Comparison of ENCODE assay signal across 28 cellular contexts in genomic region chr12:49487605-49488004, GRCh38. TPM values are rescaled to one million over a fixed set of nuclear protein-coding genes. Genes with fewer than 3 reads are reported as not detected.
DNase-seq lines count a peak whose midpoint lies in the region; ATAC-seq lines count a peak whose summit lies in the region.
"Had no signal": no experiment of that assay in that cellular context is flagged by ENCODE, and none has a peak within 500 bp of the region (broad histone marks: within the 10 kb centered on the region; RNA-seq: fewer than 3 reads in every experiment).

No MANE protein-coding gene starts in this region.

- no peaks in the 10 kb centered on the region for H3K27me3 ChIP-seq in BLaER1 treated with 17β-estradiol and CSF1 and Interleukin-3, amounts not matched to agents 10 nM and 100 nM
- no peaks in the 10 kb centered on the region for H3K27me3 ChIP-seq in SJSA1 (replicated peaks)
- H3K27me3 ChIP-seq: BE2C, dorsolateral prefrontal cortex, neutrophil, sigmoid colon, stomach had no signal

- H3K27me3 Mint-ChIP-seq in immature natural killer cell (ENCODE audit: low read depth in 3 of 3), result no peaks in the 10 kb centered on the region
- no peaks in the 10 kb centered on the region for H3K27me3 Mint-ChIP-seq in effector memory CD8-positive, alpha-beta T cell
- H3K27me3 Mint-ChIP-seq: activated CD4-positive, alpha-beta memory T cell treated with anti-CD3 and anti-CD28 coated beads, Interleukin-2, amount 10 ng/mL, durations not matched to agents 7 days and 5 days; progenitor cell of endocrine pancreas; type B pancreatic cell had no signal

- H3K4me3 ChIP-seq in BLaER1 treated with 17β-estradiol and CSF1 and Interleukin-3, amounts not matched to agents 10 nM and 100 nM, result no peak overlapping the region
- H3K4me3 ChIP-seq in Jurkat, Clone E6-1 (ENCODE audit: low read length), result no peak overlapping the region
- no peak overlapping the region for H3K4me3 ChIP-seq in SJSA1
- H3K4me3 ChIP-seq: A549, dorsolateral prefrontal cortex, K562, sigmoid colon, stomach had no signal

- H3K36me3 ChIP-seq in BLaER1 treated with 17β-estradiol and CSF1 and Interleukin-3, amounts not matched to agents 10 nM and 100 nM, result peaks cover 49 to 81% (median 67%) of the 10 kb centered on the region in 11 experiments
- peaks cover 38% of the 10 kb centered on the region for H3K36me3 ChIP-seq in SJSA1
- H3K36me3 ChIP-seq: neutrophil had no signal

- H3K9ac ChIP-seq in BLaER1 treated with 17β-estradiol and CSF1 and Interleukin-3, amounts not matched to agents 10 nM and 100 nM, result no peak overlapping the region

- H3K36me3 Mint-ChIP-seq in immature natural killer cell, result peaks cover 3 to 7% (median 5%) of the 10 kb centered on the region in 3 donors
- H3K36me3 Mint-ChIP-seq in effector memory CD8-positive, alpha-beta T cell (ENCODE audit: insufficient read depth), result peaks cover 12% of the 10 kb centered on the region
- H3K36me3 Mint-ChIP-seq: activated naive CD4-positive, alpha-beta T cell treated with anti-CD3 and anti-CD28 coated beads, Interleukin-2, amount 50 U/mL, for 72 hours; type B pancreatic cell had no signal

- peaks cover 8 to 20% (median 11%) of the 10 kb centered on the region in 10 experiments for H3K4me1 ChIP-seq in BLaER1 treated with 17β-estradiol and CSF1 and Interleukin-3, amounts not matched to agents 10 nM and 100 nM
- H3K4me1 ChIP-seq in SJSA1 (replicated peaks), result peaks cover 60% of the 10 kb centered on the region
- H3K4me1 ChIP-seq: BE2C had no signal

- H3K4me1 Mint-ChIP-seq in immature natural killer cell, result no peaks in the 10 kb centered on the region
- peaks cover 0 to 2% of the 10 kb centered on the region in 2 donors for H3K4me1 Mint-ChIP-seq in effector memory CD8-positive, alpha-beta T cell (ENCODE audit: low read depth in 2 of 2)

- no peaks in the 10 kb centered on the region for H3K9me3 ChIP-seq in BLaER1 treated with 17β-estradiol and CSF1 and Interleukin-3, amounts not matched to agents 10 nM and 100 nM (replicated peaks in 1 of 11)
- H3K9me3 ChIP-seq in SJSA1 (replicated peaks), result no peaks in the 10 kb centered on the region
- H3K9me3 ChIP-seq: A549, BE2C, neutrophil, sigmoid colon, stomach had no signal

- no peaks in the 10 kb centered on the region for H3K9me3 Mint-ChIP-seq in immature natural killer cell
- no peaks in the 10 kb centered on the region for H3K9me3 Mint-ChIP-seq in effector memory CD8-positive, alpha-beta T cell
- H3K9me3 Mint-ChIP-seq: activated CD4-positive, alpha-beta memory T cell treated with anti-CD3 and anti-CD28 coated beads, Interleukin-2, amount 10 ng/mL, durations not matched to agents 7 days and 5 days; activated naive CD4-positive, alpha-beta T cell treated with anti-CD3 and anti-CD28 coated beads, Interleukin-2, amount 50 U/mL, for 72 hours; activated T-helper 2 cell treated with anti-CD3 and anti-CD28 coated beads, Interferon-gamma antibody, Interleukin-2, Interleukin-4, amounts not matched to agents 10 μg/mL and 5 μg/mL and 100 μg/mL, durations not matched to agents 14 hours and 24 hours and 36 hours; type B pancreatic cell had no signal

- no peak overlapping the region for H3K27ac ChIP-seq in BLaER1 treated with 17β-estradiol and CSF1 and Interleukin-3, amounts not matched to agents 10 nM and 100 nM
- H3K27ac ChIP-seq in SJSA1, result peak overlapping the region; percentile 83
- H3K27ac ChIP-seq: A549, dorsolateral prefrontal cortex, neutrophil, sigmoid colon, stomach had no signal

- H3K4me2 ChIP-seq in BLaER1 treated with 17β-estradiol and CSF1 and Interleukin-3, amounts not matched to agents 10 nM and 100 nM, result peak overlapping the region in 10 of 11 experiments; percentile 23 to 65 (median 54); a peak in 19 of 22 replicates
- H3K4me2 ChIP-seq: A549 had no signal

- no peak overlapping the region for H3K27ac Mint-ChIP-seq in immature natural killer cell
- H3K27ac Mint-ChIP-seq in effector memory CD8-positive, alpha-beta T cell, result no peak overlapping the region
- H3K27ac Mint-ChIP-seq: activated CD4-positive, alpha-beta memory T cell treated with anti-CD3 and anti-CD28 coated beads, Interleukin-2, amount 10 ng/mL, durations not matched to agents 7 days and 5 days; activated T-helper 2 cell treated with anti-CD3 and anti-CD28 coated beads, Interferon-gamma antibody, Interleukin-2, Interleukin-4, amounts not matched to agents 10 μg/mL and 5 μg/mL and 100 μg/mL, durations not matched to agents 14 hours and 24 hours and 36 hours; progenitor cell of endocrine pancreas; type B pancreatic cell had no signal

- H3K4me3 Mint-ChIP-seq in immature natural killer cell, result no peak overlapping the region
- no peak overlapping the region for H3K4me3 Mint-ChIP-seq in effector memory CD8-positive, alpha-beta T cell
- H3K4me3 Mint-ChIP-seq: activated CD4-positive, alpha-beta memory T cell treated with anti-CD3 and anti-CD28 coated beads, Interleukin-2, amount 10 ng/mL, durations not matched to agents 7 days and 5 days; type B pancreatic cell had no signal

- no peak for ATAC-seq in effector memory CD8-positive, alpha-beta T cell (replicated peaks)
- ATAC-seq: A549; activated naive CD4-positive, alpha-beta T cell treated with anti-CD3 and anti-CD28 coated beads, Interleukin-2, amount 50 U/mL, for 72 hours; K562 had no signal

- H4K20me1 ChIP-seq in BLaER1 treated with 17β-estradiol and CSF1 and Interleukin-3, amounts not matched to agents 10 nM and 100 nM, result peaks cover 0 to 12% (median 4%) of the 10 kb centered on the region in 11 experiments; a peak in 7 of 22 replicates

- peak; percentile 77 for DNase-seq in Jurkat, Clone E6-1 (ENCODE audit: low read depth, low spot score)
- peak in 1 of 2 experiments; percentile 90 for DNase-seq in SJSA1 (ENCODE audit: low read depth in 1 of 2, low spot score in 2 of 2)
- DNase-seq in glomerular visceral epithelial cell (ENCODE audit: extremely low spot score), result peak; percentile 83
- DNase-seq in NCI-H1436 treated with DMSO at 0.1 percent for 48 hours (lab: John Stamatoyannopoulos, UW), result no peak
- no peak for DNase-seq in immature natural killer cell
- DNase-seq in mucosa of gallbladder (ENCODE audit: low spot score), result no peak
- DNase-seq in effector memory CD8-positive, alpha-beta T cell, result no peak
- DNase-seq: activated CD4-positive, alpha-beta memory T cell treated with anti-CD3 and anti-CD28 coated beads, Interleukin-2, amount 10 ng/mL, durations not matched to agents 7 days and 5 days; anterior cingulate cortex; BE2C; COR-L47; DMS79 treated with DMSO at 0.1 percent for 48 hours; dorsolateral prefrontal cortex; mammary epithelial cell; NCI-H1930; OCI-M1; Right ventricle myocardium superior; sigmoid colon; stomach had no signal

RNA-seq across cellular contexts. Expression of gene KCNH3, which starts 51.2 kb away (rescaled TPM):
- polyA plus RNA-seq in Jurkat, Clone E6-1 (2012; ENCODE audit: insufficient read depth, insufficient read length), result 0.91 TPM
- total RNA-seq in SJSA1 (2014; rRNA removed; shearing (Covaris generic)), result 0.08 and 0.53 TPM in 2 replicates
- 1 to 10 TPM in 1 of 3 donors, under 1 TPM in 1, not detected in 1; 0.96 to 1.1 TPM for polyA plus RNA-seq in immature natural killer cell
- total RNA-seq in mucosa of gallbladder, result 22.6 TPM
- total RNA-seq: glomerular endothelial cell had no signal

Comparison
In these comparisons a context has a peak if more than half of its experiments do, and no peak if none do; other contexts are left out.
1. DNase-seq: peak in Jurkat, Clone E6-1 (single experiment) and glomerular visceral epithelial cell (single experiment); none in NCI-H1436 treated with DMSO at 0.1 percent for 48 hours (single experiment), immature natural killer cell (0 of 3), mucosa of gallbladder (single experiment) and effector memory CD8-positive, alpha-beta T cell (0 of 3).
2. RNA of gene KCNH3, which starts 51.2 kb away (total RNA-seq): 22.6 TPM in mucosa of gallbladder (single experiment); 0.08 to 0.53 TPM in SJSA1; every median in the first group is over 10 times any median in the second.